Comparison of ENCODE assay signal across 11 cellular contexts in the genomic region with DNA sequence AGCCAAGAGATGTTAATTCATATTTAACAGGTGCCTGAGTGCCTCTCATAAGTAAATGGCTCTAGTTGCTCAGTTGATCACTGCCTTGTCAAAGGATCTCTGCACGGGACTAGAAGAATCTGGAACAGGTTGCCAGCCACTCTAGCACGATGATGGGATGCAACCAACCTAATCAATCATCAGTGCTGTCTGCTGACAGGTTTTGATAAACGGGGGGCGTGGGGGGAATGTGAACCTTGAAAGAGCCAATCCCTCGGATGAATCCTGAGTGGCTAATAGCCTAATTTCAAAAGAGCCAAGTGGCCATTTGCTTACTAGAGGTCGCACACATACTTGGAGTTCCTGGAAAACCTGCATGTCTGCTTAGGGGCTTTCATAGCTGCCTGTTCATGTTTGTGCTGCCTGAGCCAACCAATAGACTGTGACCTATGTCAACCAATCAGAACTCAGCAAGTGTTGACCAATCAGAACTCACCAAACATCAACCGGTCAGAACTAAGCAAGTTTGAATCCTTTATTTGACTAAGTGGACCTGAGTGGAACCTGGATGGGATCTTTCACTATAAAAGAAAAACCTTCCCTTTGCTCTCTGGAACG. TPM values are rescaled to one million over a fixed set of nuclear protein-coding genes. Genes with fewer than 3 reads are reported as not detected.
DNase-seq lines count a peak whose midpoint lies in the region; ATAC-seq and TF ChIP-seq lines count a peak whose summit lies in the region.
"Had no signal": no experiment of that assay in that cellular context is flagged by ENCODE, and none has a peak within 500 bp of the region (broad histone marks: within the 10 kb centered on the region; RNA-seq: fewer than 3 reads in every experiment).

No MANE protein-coding gene starts in this region.

- no peaks in the 10 kb centered on the region for H3K36me3 Mint-ChIP-seq in progenitor cell of endocrine pancreas (ENCODE audit: insufficient read depth)
- H3K36me3 Mint-ChIP-seq: CD8-positive, alpha-beta memory T cell had no signal

- in situ Hi-C loops in SK-MEL-5 (cut with HindIII; ENCODE audit: low pct_unique_long_range_greater_than_20kb, low sequenced_read_pairs): no loop called here

- peaks cover 6% of the 10 kb centered on the region for H3K9me3 Mint-ChIP-seq in progenitor cell of endocrine pancreas (ENCODE audit: low read depth)

- H3K27me3 Mint-ChIP-seq in progenitor cell of endocrine pancreas: no peaks in the 10 kb centered on the region

- H3K27ac Mint-ChIP-seq in progenitor cell of endocrine pancreas: no peak overlapping the region
- H3K27ac Mint-ChIP-seq: CD8-positive, alpha-beta memory T cell had no signal

- H3K4me3 Mint-ChIP-seq in progenitor cell of endocrine pancreas (ENCODE audit: low read depth): no peak overlapping the region
- H3K4me3 Mint-ChIP-seq: CD8-positive, alpha-beta memory T cell had no signal

- TF ChIP-seq CTCF in progenitor cell of endocrine pancreas (IDR thresholded peaks at IDR 0.05; ENCODE audit: unreplicated experiment): no peak

- ATAC-seq in esophagus mucosa (peak; percentile 11), GM21390 (IDR thresholded peaks at IDR 0.05; ENCODE audit: unreplicated experiment) (no peak)

- peaks cover 6% of the 10 kb centered on the region for H3K4me1 Mint-ChIP-seq in progenitor cell of endocrine pancreas (ENCODE audit: low read depth)
- H3K4me1 Mint-ChIP-seq: CD8-positive, alpha-beta memory T cell had no signal

- DNase-seq in NCI-H748 (lab: John Stamatoyannopoulos, UW; ENCODE audit: unreplicated experiment) (peak; percentile 30), NCI-H748 treated with DMSO at 0.1 percent for 48 hours (lab: John Stamatoyannopoulos, UW) (no peak), SK-MEL-5 (ENCODE audit: low read depth, low spot score) (peak; percentile 56), progenitor cell of endocrine pancreas (ENCODE audit: low spot score, unreplicated experiment) (no peak), NCI-H510A treated with DMSO at 0.1 percent for 48 hours (lab: John Stamatoyannopoulos, UW) (no peak), kidney glomerular epithelial cell (lab: John Stamatoyannopoulos, UW) (no peak)
- DNase-seq: CD8-positive, alpha-beta memory T cell; DMS53; H7 had no signal

RNA-seq across cellular contexts. Expression of gene ECI2, which starts 43.5 kb away (rescaled TPM):
- 103 and 117 TPM in 2 replicates for total RNA-seq in SK-MEL-5 (2014; rRNA removed; shearing (Covaris generic))
- polyA plus RNA-seq in SK-MEL-5 (2015; cell fraction: cytosol; rRNA removed): 47.2 and 49.8 TPM in 2 replicates
- polyA plus RNA-seq in SK-MEL-5 (2015; cell fraction: nucleus; rRNA removed): 42.0 and 43.4 TPM in 2 replicates
- total RNA-seq in esophagus mucosa (19.8 TPM), progenitor cell of endocrine pancreas (68.5 and 71.8 TPM in 2 replicates)

Comparison
In these comparisons a context has a peak if more than half of its experiments do, and no peak if none do; other contexts are left out.
1. DNase-seq: peak in NCI-H748 (single experiment) and SK-MEL-5 (single experiment); none in NCI-H748 treated with DMSO at 0.1 percent for 48 hours (single experiment), progenitor cell of endocrine pancreas (single experiment), NCI-H510A treated with DMSO at 0.1 percent for 48 hours (single experiment) and kidney glomerular epithelial cell (single experiment).